In genomic region chr9:111516061-111516465, GRCh38 we compare ENCODE assay signal across 1 cellular context.
TF ChIP-seq lines count a peak whose summit lies in the region.

No MANE protein-coding gene starts in this region.

TF ChIP-seq in HepG2, 621 proteins besides CTCF, POLR2A, EP300 and RAD21 (continued from another document):
- TF ChIP-seq ZNF318 (CRISPR knock-in tag; IDR thresholded peaks at IDR 0.05) (no peak), ZNF720 (CRISPR knock-in tag; IDR thresholded peaks at IDR 0.05) (no peak), CENPT (CRISPR knock-in tag; IDR thresholded peaks at IDR 0.05; ENCODE audit: low read depth) (no peak), DZIP1 (CRISPR knock-in tag; IDR thresholded peaks at IDR 0.05) (no peak), HDAC1 (CRISPR knock-in tag; IDR thresholded peaks at IDR 0.05) (no peak), ZMYM4 (CRISPR knock-in tag; IDR thresholded peaks at IDR 0.05) (peak; percentile 94), SOX13 (IDR thresholded peaks at IDR 0.05) (peak; percentile 63; the same call in 1 of the 2 replicates), SOX13 (CRISPR knock-in tag; conservative IDR thresholded peaks at IDR 0.05 in 1 of 2, IDR thresholded peaks at IDR 0.05 in 1 of 2) (no peak), ZNF331 (CRISPR knock-in tag; IDR thresholded peaks at IDR 0.05) (peak; percentile 30; the same call in 1 of the 2 replicates), SKIL (CRISPR knock-in tag; IDR thresholded peaks at IDR 0.05; ENCODE audit: borderline replicate concordance) (no peak), NFKBIZ (CRISPR knock-in tag; IDR thresholded peaks at IDR 0.05) (0 out of 2 replicates have a peak, but pooled peaks have one; percentile 27), POLR2AphosphoS5 (IDR thresholded peaks at IDR 0.05; ENCODE audit: low read depth, low read length) (peak; percentile 63), SP140L (CRISPR knock-in tag; IDR thresholded peaks at IDR 0.05; ENCODE audit: borderline replicate concordance) (no peak), RFXANK (CRISPR knock-in tag; IDR thresholded peaks at IDR 0.05) (no peak), FOXO1 (CRISPR knock-in tag; IDR thresholded peaks at IDR 0.05) (0 out of 2 replicates have a peak, but pooled peaks have one; percentile 14), ZFP36 (IDR thresholded peaks at IDR 0.05; ENCODE audit: borderline replicate concordance, low read depth, low read length, partially characterized antibody) (no peak), WIZ (CRISPR knock-in tag; IDR thresholded peaks at IDR 0.05) (no peak), POGK (CRISPR knock-in tag; conservative IDR thresholded peaks at IDR 0.05) (0 out of 2 replicates have a peak, but pooled peaks have one; percentile 40), ZNF713 (CRISPR knock-in tag; IDR thresholded peaks at IDR 0.05) (no peak), FOXK1 (CRISPR knock-in tag; IDR thresholded peaks at IDR 0.05; ENCODE audit: borderline replicate concordance, low read depth) (0 out of 2 replicates have a peak, but pooled peaks have one; percentile 37), SAP130 (CRISPR knock-in tag; IDR thresholded peaks at IDR 0.05; ENCODE audit: low read depth) (0 out of 2 replicates have a peak, but pooled peaks have one; percentile 28), ZNF350 (CRISPR knock-in tag; IDR thresholded peaks at IDR 0.05; ENCODE audit: borderline replicate concordance, low read depth) (no peak), ZNF674 (CRISPR knock-in tag; IDR thresholded peaks at IDR 0.05; ENCODE audit: low read depth) (no peak), ZBTB4 (CRISPR knock-in tag; IDR thresholded peaks at IDR 0.05; ENCODE audit: borderline replicate concordance) (no peak), STAT6 (CRISPR knock-in tag; IDR thresholded peaks at IDR 0.05; ENCODE audit: borderline replicate concordance) (no peak), POGZ (CRISPR knock-in tag; IDR thresholded peaks at IDR 0.05) (peak; percentile 58), HNRNPUL1 (IDR thresholded peaks at IDR 0.05; ENCODE audit: low read depth, low read length) (no peak), DMAP1 (CRISPR knock-in tag; IDR thresholded peaks at IDR 0.05) (0 out of 2 replicates have a peak, but pooled peaks have one; percentile 58), KDM3A (CRISPR knock-in tag; IDR thresholded peaks at IDR 0.05; ENCODE audit: low read depth) (no peak)
